ENCODE assay signal across 11 cellular contexts in genomic region chr14:91058017-91058675, GRCh38. TPM values are rescaled to one million over a fixed set of nuclear protein-coding genes. Genes with fewer than 3 reads are reported as not detected.
A peak's percentile ranks its signal among the peaks of the same experiment; 100 is the strongest.
DNase-seq lines count a peak whose midpoint lies in the region; ATAC-seq, FAIRE-seq and TF ChIP-seq lines count a peak whose summit lies in the region.
"Had no signal": no experiment of that assay in that cellular context is flagged by ENCODE, and none has a peak within 500 bp of the region (broad histone marks: within the 10 kb centered on the region; RNA-seq: fewer than 3 reads in every experiment).

No MANE protein-coding gene starts in this region.

- WGBS in tibial nerve, 2 donors = 44 to 54% methylated on average over 7 of the region's 7 CpGs

- no peak overlapping the region for H3K4me3 ChIP-seq in tibial nerve
- H3K4me3 ChIP-seq: BLaER1 treated with 17β-estradiol and CSF1 and Interleukin-3, amounts not matched to agents 10 nM and 100 nM had no signal

- H3K27me3 Mint-ChIP-seq in activated naive CD4-positive, alpha-beta T cell treated with anti-CD3 and anti-CD28 coated beads, Interleukin-2, amount 10 ng/mL, durations not matched to agents 7 days and 5 days = no peaks in the 10 kb centered on the region
- H3K27me3 Mint-ChIP-seq in activated B cell treated with CpG ODN at 0.5 μM for 24 hours = no peaks in the 10 kb centered on the region

- no peak for DNase-seq in activated naive CD4-positive, alpha-beta T cell treated with anti-CD3 and anti-CD28 coated beads, Interleukin-2, amount 10 ng/mL, durations not matched to agents 7 days and 5 days
- DNase-seq in activated naive CD4-positive, alpha-beta T cell treated with anti-CD3 and anti-CD28 coated beads, Interleukin-2, amount 50 U/mL, for 16 hours = no peak
- DNase-seq in activated B cell treated with CpG ODN at 0.5 μM for 24 hours = no peak
- DNase-seq in glomerular visceral epithelial cell (ENCODE audit: extremely low spot score) = peak; percentile 75
- DNase-seq in substantia nigra (lab: John Stamatoyannopoulos, UW) = peak in 1 of 49 donors; percentile 10
- no peak for DNase-seq in tibial nerve (ENCODE audit: low spot score in 2 of 2)
- no peak for DNase-seq in frontal cortex (ENCODE audit: low spot score in 2 of 2)
- DNase-seq: esophagus squamous epithelium; stimulated activated CD4-positive, alpha-beta T cell treated with anti-CD3 and anti-CD28 coated beads, Interleukin-4, amount 100 ng/mL, for 24 hours had no signal

- CTCF ChIA-PET in activated naive CD4-positive, alpha-beta T cell treated with anti-CD3 and anti-CD28 coated beads, Interleukin-2, amount 10 ng/mL, durations not matched to agents 7 days and 5 days (lab: Charles Lee) = interaction anchor here (1.0 to 4.5 kb wide), 7 partner anchors 9 to 156 kb away, joined by 3 to 32 read pairs (median 5); partner anchors contain the start of gene DGLUCY
- CTCF ChIA-PET in activated B cell treated with CpG ODN at 0.5 μM for 24 hours (lab: Charles Lee) = interaction anchor here (1.2 to 4.4 kb wide), 4 partner anchors 10 to 155 kb away, joined by 3 to 21 read pairs (median 10); partner anchors contain the start of gene DGLUCY

- intact Hi-C loops in activated B cell treated with CpG ODN at 0.5 μM for 24 hours (cut with micrococcal nuclease) = no loop called here

- ATAC-seq in activated B cell treated with CpG ODN at 0.5 μM for 24 hours (ENCODE audit: low read depth) (no peak), GM21717 (IDR thresholded peaks at IDR 0.05; ENCODE audit: unreplicated experiment) (no peak)

- peaks cover 56% of the 10 kb centered on the region for H3K4me1 Mint-ChIP-seq in activated naive CD4-positive, alpha-beta T cell treated with anti-CD3 and anti-CD28 coated beads, Interleukin-2, amount 10 ng/mL, durations not matched to agents 7 days and 5 days
- peaks cover 47% of the 10 kb centered on the region for H3K4me1 Mint-ChIP-seq in activated B cell treated with CpG ODN at 0.5 μM for 24 hours

- no peak overlapping the region for H3K27ac Mint-ChIP-seq in activated naive CD4-positive, alpha-beta T cell treated with anti-CD3 and anti-CD28 coated beads, Interleukin-2, amount 10 ng/mL, durations not matched to agents 7 days and 5 days
- H3K27ac Mint-ChIP-seq in activated B cell treated with CpG ODN at 0.5 μM for 24 hours = no peak overlapping the region

- no peak for TF ChIP-seq POLR2A in tibial nerve (IDR thresholded peaks at IDR 0.05)

- no peak for FAIRE-seq in frontal cortex (lab: Jason Lieb, UNC)

- H3K9me3 ChIP-seq in tibial nerve = no peaks in the 10 kb centered on the region
- H3K9me3 ChIP-seq: BLaER1 treated with 17β-estradiol and CSF1 and Interleukin-3, amounts not matched to agents 10 nM and 100 nM; esophagus squamous epithelium had no signal

- POLR2A ChIA-PET in activated B cell treated with CpG ODN at 0.5 μM for 24 hours (lab: Charles Lee) = interaction anchor here (0.6 to 3.5 kb wide), 4 partner anchors 47 to 114 kb away, joined by 5 to 38 read pairs (median 10); no protein-coding TSS in a partner anchor

- H3K27ac ChIP-seq in substantia nigra (ENCODE audit: low read depth, low read length, poor library complexity, severe bottlenecking) = peak overlapping the region; percentile 3
- peak overlapping the region in 2 of 4 donors; percentile 99 to 100 for H3K27ac ChIP-seq in tibial nerve
- H3K27ac ChIP-seq: BLaER1 treated with 17β-estradiol and CSF1 and Interleukin-3, amounts not matched to agents 10 nM and 100 nM had no signal

- no peaks in the 10 kb centered on the region for H3K27me3 ChIP-seq in tibial nerve
- H3K27me3 ChIP-seq: BLaER1 treated with 17β-estradiol and CSF1 and Interleukin-3, amounts not matched to agents 10 nM and 100 nM; esophagus squamous epithelium had no signal

- peaks cover 45% of the 10 kb centered on the region for H3K36me3 Mint-ChIP-seq in activated naive CD4-positive, alpha-beta T cell treated with anti-CD3 and anti-CD28 coated beads, Interleukin-2, amount 10 ng/mL, durations not matched to agents 7 days and 5 days
- H3K36me3 Mint-ChIP-seq in activated B cell treated with CpG ODN at 0.5 μM for 24 hours (ENCODE audit: low read depth) = no peaks in the 10 kb centered on the region

- no peaks in the 10 kb centered on the region for H3K36me3 ChIP-seq in tibial nerve
- H3K36me3 ChIP-seq: BLaER1 treated with 17β-estradiol and CSF1 and Interleukin-3, amounts not matched to agents 10 nM and 100 nM; esophagus squamous epithelium had no signal

- H3K9me3 Mint-ChIP-seq in activated naive CD4-positive, alpha-beta T cell treated with anti-CD3 and anti-CD28 coated beads, Interleukin-2, amount 10 ng/mL, durations not matched to agents 7 days and 5 days = no peaks in the 10 kb centered on the region
- no peaks in the 10 kb centered on the region for H3K9me3 Mint-ChIP-seq in activated B cell treated with CpG ODN at 0.5 μM for 24 hours

- TF ChIP-seq CTCF in activated B cell treated with CpG ODN at 0.5 μM for 24 hours (IDR thresholded peaks at IDR 0.05) (no peak), tibial nerve (IDR thresholded peaks at IDR 0.05) (no peak)

- H3K4me1 ChIP-seq in tibial nerve = peaks cover 0 to 36% (median 3%) of the 10 kb centered on the region in 4 donors

- H3K4me3 Mint-ChIP-seq in activated naive CD4-positive, alpha-beta T cell treated with anti-CD3 and anti-CD28 coated beads, Interleukin-2, amount 10 ng/mL, durations not matched to agents 7 days and 5 days = peak overlapping the region; percentile 85
- H3K4me3 Mint-ChIP-seq in activated B cell treated with CpG ODN at 0.5 μM for 24 hours = peak overlapping the region; percentile 58

- TF ChIP-seq EP300 in tibial nerve (IDR thresholded peaks at IDR 0.05) = no peak

RNA-seq across cellular contexts. Expression of gene RPS6KA5, which starts 2.3 kb away (rescaled TPM):
- 13.3 and 16.3 TPM in 2 replicates for total RNA-seq in activated B cell treated with CpG ODN at 0.5 μM for 24 hours
- total RNA-seq in tibial nerve = 10 to 100 TPM in 2 of 4 donors, 1 to 10 TPM in 2; 8.4 to 12.7 (median 10.1) TPM
- total RNA-seq in frontal cortex = 8.2 TPM

RNA-seq across cellular contexts. Expression of gene DGLUCY, which starts 55.7 kb away (rescaled TPM):
- total RNA-seq in activated B cell treated with CpG ODN at 0.5 μM for 24 hours = 76.7 and 92.7 TPM in 2 replicates
- 10 to 100 TPM; 41.6 to 55.5 (median 46.5) TPM for total RNA-seq in tibial nerve
- 23.2 TPM for total RNA-seq in frontal cortex
